In the genomic region with DNA sequence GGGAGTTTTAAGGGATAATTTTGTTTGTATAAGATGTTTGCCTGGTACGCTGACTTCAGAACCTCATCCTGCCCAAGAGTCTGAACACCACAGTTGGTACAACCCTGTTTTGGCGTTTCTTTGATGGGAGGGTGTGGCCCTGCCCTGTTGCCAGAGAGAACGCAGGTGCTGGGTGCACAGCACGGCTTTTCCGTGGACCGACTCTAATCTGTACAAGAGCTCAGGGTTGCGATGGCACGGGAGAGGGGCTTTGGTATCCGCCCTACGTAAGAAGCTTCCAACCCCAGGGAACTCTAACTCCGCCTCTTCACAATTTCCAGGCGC, we compare ENCODE assay signal across 2 cellular contexts.
TF ChIP-seq lines count a peak whose summit lies in the region.

No MANE protein-coding gene starts in this region.

TF ChIP-seq in HCT116, 20 proteins besides CTCF, POLR2A, EP300 and RAD21:
- TF ChIP-seq ZFX (IDR thresholded peaks at IDR 0.05) (no peak), POLR2AphosphoS5 (IDR thresholded peaks at IDR 0.05; ENCODE audit: low read depth, low read length) (0 out of 2 replicates have a peak, but pooled peaks have one; percentile 33), TCF7L2 (IDR thresholded peaks at IDR 0.05; ENCODE audit: borderline replicate concordance, extremely low read depth, insufficient read depth, insufficient read length) (peak; percentile 72)

TF ChIP-seq in GM12878, 131 proteins besides CTCF, POLR2A, EP300 and RAD21:
- 0 out of 2 replicates have a peak, but pooled peaks have one; percentile 21 for TF ChIP-seq NFXL1 (IDR thresholded peaks at IDR 0.05; ENCODE audit: borderline replicate concordance)
- no peak for TF ChIP-seq IKZF2 (IDR thresholded peaks at IDR 0.05)
